ENCODE assay signal across 9 cellular contexts in the genomic region with DNA sequence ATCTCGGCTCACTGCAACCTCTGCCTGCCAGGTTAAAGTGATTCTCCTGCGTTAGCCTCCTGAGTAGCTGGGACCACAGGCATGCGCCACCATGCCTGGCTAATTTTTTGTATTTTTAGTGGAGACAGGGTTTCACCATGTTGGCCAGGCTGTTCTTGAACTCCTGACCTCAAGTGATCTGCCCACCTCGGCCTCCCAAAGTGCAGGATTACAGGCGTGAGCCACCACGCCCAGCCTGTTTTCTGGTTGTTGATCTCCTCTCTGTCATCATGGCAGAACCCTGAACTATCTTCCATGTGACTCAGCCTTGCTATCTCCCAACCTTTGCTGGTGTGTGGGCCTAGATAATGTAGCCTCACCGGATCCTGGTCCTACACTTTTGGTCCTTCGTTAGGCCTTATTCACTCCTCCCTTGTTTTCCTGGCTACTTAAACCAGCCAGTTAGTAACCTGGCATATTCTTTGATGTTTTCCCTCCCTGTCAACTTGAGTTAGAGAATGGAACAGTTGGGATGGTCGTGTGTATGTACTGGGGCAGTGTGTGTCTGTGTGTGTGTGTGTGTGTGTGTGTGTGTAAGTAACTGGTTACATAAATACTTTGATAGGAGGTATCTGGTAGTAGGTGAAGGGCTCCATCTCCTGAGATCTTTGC. TPM values are rescaled to one million over a fixed set of nuclear protein-coding genes. Genes with fewer than 3 reads are reported as not detected.
"Had no signal": no experiment of that assay in that cellular context is flagged by ENCODE, and none has a peak within 500 bp of the region (broad histone marks: within the 10 kb centered on the region; RNA-seq: fewer than 3 reads in every experiment).

No MANE protein-coding gene starts in this region.

RNA-seq across cellular contexts. Expression of a gene that starts 22.8 kb away (rescaled TPM):
- total RNA-seq: dermis blood vessel endothelial cell, endothelial cell of umbilical vein, epithelial cell of proximal tubule, esophagus mucosa, esophagus squamous epithelium, glomerular endothelial cell, left colon, mammary epithelial cell had no signal
- polyA plus RNA-seq: endothelial cell of umbilical vein, heart right ventricle, mammary epithelial cell had no signal
